1 cellular context compared by ENCODE assay signal in genomic region chr12:132084681-132085635, GRCh38.
TF ChIP-seq lines count a peak whose summit lies in the region.

No MANE protein-coding gene starts in this region.

TF ChIP-seq in HepG2, 621 proteins besides CTCF, POLR2A, EP300 and RAD21 (continued from another document and continues in another):
- TF ChIP-seq ZBTB26 (CRISPR knock-in tag; IDR thresholded peaks at IDR 0.05; ENCODE audit: borderline replicate concordance): 0 out of 2 replicates have a peak, but pooled peaks have one; percentile 23
- TF ChIP-seq ZNF891 (CRISPR knock-in tag; IDR thresholded peaks at IDR 0.05): peak; percentile 8; the same call in 1 of the 2 replicates
- TF ChIP-seq HNRNPL (IDR thresholded peaks at IDR 0.05; ENCODE audit: low read depth, low read length): no peak
- 0 out of 2 replicates have a peak, but pooled peaks have one; percentile 15 for TF ChIP-seq JUND (CRISPR knock-in tag; IDR thresholded peaks at IDR 0.05)
- no peak for TF ChIP-seq SUZ12 (IDR thresholded peaks at IDR 0.05; ENCODE audit: low read depth, low read length)
- peak; percentile 79; the same call in 1 of the 3 replicates for TF ChIP-seq MXI1 (IDR thresholded peaks at IDR 0.05; ENCODE audit: borderline replicate concordance, low read depth, low read length)
- TF ChIP-seq ZSCAN30 (CRISPR knock-in tag; IDR thresholded peaks at IDR 0.05): no peak
- 0 out of 2 replicates have a peak, but pooled peaks have one; percentile 41 for TF ChIP-seq ZNF670 (CRISPR knock-in tag; IDR thresholded peaks at IDR 0.05; ENCODE audit: borderline replicate concordance)
- TF ChIP-seq DMAP1 (CRISPR knock-in tag; IDR thresholded peaks at IDR 0.05): peak; percentile 75
- no peak for TF ChIP-seq ZFP37 (CRISPR knock-in tag; IDR thresholded peaks at IDR 0.05; ENCODE audit: borderline replicate concordance)
- TF ChIP-seq TARDBP (CRISPR knock-in tag; IDR thresholded peaks at IDR 0.05): peak; percentile 66; the same call in 1 of the 2 replicates
- peak; percentile 92 for TF ChIP-seq HBP1 (CRISPR knock-in tag; IDR thresholded peaks at IDR 0.05; ENCODE audit: low read depth)
- no peak for TF ChIP-seq NFIC (IDR thresholded peaks at IDR 0.05; ENCODE audit: low read length)
- peak; percentile 47; the same call in 1 of the 2 replicates for TF ChIP-seq HMG20B (CRISPR knock-in tag; conservative IDR thresholded peaks at IDR 0.05)
- TF ChIP-seq ZMAT3 (CRISPR knock-in tag; conservative IDR thresholded peaks at IDR 0.05): peak; percentile 91; the same call in 1 of the 2 replicates
- peak; percentile 77 for TF ChIP-seq POGK (CRISPR knock-in tag; conservative IDR thresholded peaks at IDR 0.05)
- peak; percentile 55 for TF ChIP-seq AGO2 (optimal IDR thresholded peaks at IDR 0.05; ENCODE audit: low read depth, low read length)
- TF ChIP-seq, protein P1, sequence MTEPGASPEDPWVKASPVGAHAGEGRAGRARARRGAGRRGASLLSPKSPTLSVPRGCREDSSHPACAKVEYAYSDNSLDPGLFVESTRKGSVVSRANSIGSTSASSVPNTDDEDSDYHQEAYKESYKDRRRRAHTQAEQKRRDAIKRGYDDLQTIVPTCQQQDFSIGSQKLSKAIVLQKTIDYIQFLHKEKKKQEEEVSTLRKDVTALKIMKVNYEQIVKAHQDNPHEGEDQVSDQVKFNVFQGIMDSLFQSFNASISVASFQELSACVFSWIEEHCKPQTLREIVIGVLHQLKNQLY (CRISPR knock-in tag; IDR thresholded peaks at IDR 0.05): peak; percentile 86
- TF ChIP-seq ZBTB21 (CRISPR knock-in tag; IDR thresholded peaks at IDR 0.05): peak; percentile 49; the same call in 1 of the 2 replicates
- peak; percentile 64; the same call in 1 of the 2 replicates for TF ChIP-seq KDM5A (IDR thresholded peaks at IDR 0.05; ENCODE audit: borderline replicate concordance, low read length)
- peak; percentile 22; the same call in 1 of the 2 replicates for TF ChIP-seq FOXO1 (CRISPR knock-in tag; IDR thresholded peaks at IDR 0.05)
- TF ChIP-seq SOX13 (IDR thresholded peaks at IDR 0.05): no peak
- TF ChIP-seq SOX13 (CRISPR knock-in tag; conservative IDR thresholded peaks at IDR 0.05 in 1 of 2, IDR thresholded peaks at IDR 0.05 in 1 of 2): peak in 1 of 2 experiments; percentile 45; a peak in 2 of 4 replicates
- TF ChIP-seq CCAR2 (optimal IDR thresholded peaks at IDR 0.05; ENCODE audit: low read depth, low read length): no peak
- TF ChIP-seq NONO (IDR thresholded peaks at IDR 0.05): no peak
- peak; percentile 70; the same call in 1 of the 2 replicates for TF ChIP-seq NONO (CRISPR knock-in tag; conservative IDR thresholded peaks at IDR 0.05)
- no peak; the same call in 1 of the 2 replicates for TF ChIP-seq TOPORS (CRISPR knock-in tag; IDR thresholded peaks at IDR 0.05)
- TF ChIP-seq, protein P2, sequence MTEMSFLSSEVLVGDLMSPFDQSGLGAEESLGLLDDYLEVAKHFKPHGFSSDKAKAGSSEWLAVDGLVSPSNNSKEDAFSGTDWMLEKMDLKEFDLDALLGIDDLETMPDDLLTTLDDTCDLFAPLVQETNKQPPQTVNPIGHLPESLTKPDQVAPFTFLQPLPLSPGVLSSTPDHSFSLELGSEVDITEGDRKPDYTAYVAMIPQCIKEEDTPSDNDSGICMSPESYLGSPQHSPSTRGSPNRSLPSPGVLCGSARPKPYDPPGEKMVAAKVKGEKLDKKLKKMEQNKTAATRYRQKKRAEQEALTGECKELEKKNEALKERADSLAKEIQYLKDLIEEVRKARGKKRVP (CRISPR knock-in tag; IDR thresholded peaks at IDR 0.05): peak in 1 of 2 experiments; percentile 67; a peak in 1 of 4 replicates
- no peak for TF ChIP-seq ZMYM2 (CRISPR knock-in tag; IDR thresholded peaks at IDR 0.05)
- 0 out of 2 replicates have a peak, but pooled peaks have one; percentile 47 for TF ChIP-seq ZIK1 (CRISPR knock-in tag; IDR thresholded peaks at IDR 0.05; ENCODE audit: borderline replicate concordance, low read depth)
- TF ChIP-seq ZNF580 (CRISPR knock-in tag; IDR thresholded peaks at IDR 0.05; ENCODE audit: borderline replicate concordance, low read depth): no peak
- TF ChIP-seq CBX1 (IDR thresholded peaks at IDR 0.05; ENCODE audit: low read depth): no peak
- TF ChIP-seq PCBP1 (IDR thresholded peaks at IDR 0.05; ENCODE audit: borderline replicate concordance, low read depth, low read length): no peak
- peak; percentile 38; the same call in 1 of the 2 replicates for TF ChIP-seq DRAP1 (CRISPR knock-in tag; IDR thresholded peaks at IDR 0.05)
- 0 out of 2 replicates have a peak, but pooled peaks have one; percentile 42 for TF ChIP-seq FOXA3 (CRISPR knock-in tag; IDR thresholded peaks at IDR 0.05)
- peak; percentile 77 for TF ChIP-seq SPEN (CRISPR knock-in tag; IDR thresholded peaks at IDR 0.05; ENCODE audit: low read depth)
- TF ChIP-seq ELK4 (CRISPR knock-in tag; IDR thresholded peaks at IDR 0.05; ENCODE audit: borderline replicate concordance): no peak
- no peak for TF ChIP-seq RERE (CRISPR knock-in tag; IDR thresholded peaks at IDR 0.05; ENCODE audit: low read depth)
- TF ChIP-seq HIC2 (CRISPR knock-in tag; IDR thresholded peaks at IDR 0.05; ENCODE audit: low read depth): no peak
- no peak for TF ChIP-seq TBX2 (CRISPR knock-in tag; IDR thresholded peaks at IDR 0.05; ENCODE audit: borderline replicate concordance)
- TF ChIP-seq ZNF343 (CRISPR knock-in tag; IDR thresholded peaks at IDR 0.05): no peak
- TF ChIP-seq CHD2 (IDR thresholded peaks at IDR 0.05; ENCODE audit: low read depth, low read length): peak; percentile 98
- TF ChIP-seq ZNF788 (CRISPR knock-in tag; IDR thresholded peaks at IDR 0.05; ENCODE audit: borderline replicate concordance): peak; percentile 83; the same call in 1 of the 2 replicates
- peak; percentile 60 for TF ChIP-seq HNRNPLL (IDR thresholded peaks at IDR 0.05; ENCODE audit: low read depth, low read length, poor library complexity, severe bottlenecking)
- TF ChIP-seq NCOA2 (CRISPR knock-in tag; IDR thresholded peaks at IDR 0.05): peak; percentile 34
- 0 out of 2 replicates have a peak, but pooled peaks have one; percentile 31 for TF ChIP-seq ZNF782 (CRISPR knock-in tag; IDR thresholded peaks at IDR 0.05; ENCODE audit: borderline replicate concordance)
- TF ChIP-seq TFE3 (CRISPR knock-in tag; IDR thresholded peaks at IDR 0.05): peak; percentile 62; the same call in 1 of the 2 replicates
- no peak for TF ChIP-seq NFRKB (IDR thresholded peaks at IDR 0.05)
